14 cellular contexts compared by ENCODE assay signal in genomic region chr10:85580585-85580984, GRCh38.
A peak's percentile ranks its signal among the peaks of the same experiment; 100 is the strongest.
DNase-seq lines count a peak whose midpoint lies in the region; ATAC-seq and TF ChIP-seq lines count a peak whose summit lies in the region.
"Had no signal": no experiment of that assay in that cellular context is flagged by ENCODE, and none has a peak within 500 bp of the region (broad histone marks: within the 10 kb centered on the region; RNA-seq: fewer than 3 reads in every experiment).

No MANE protein-coding gene starts in this region.

- H3K27ac ChIP-seq in VCaP: peak overlapping the region; percentile 89

- DNase-seq in NCI-H2171 treated with DMSO at 0.1 percent for 48 hours (lab: John Stamatoyannopoulos, UW) (peak; percentile 6), NCI-H2171 (lab: John Stamatoyannopoulos, UW) (no peak), M059J (ENCODE audit: low read depth) (peak; percentile 1), left lobe of liver (ENCODE audit: low spot score) (no peak), NCI-H1417 (lab: John Stamatoyannopoulos, UW) (no peak), NCI-H774 (lab: John Stamatoyannopoulos, UW) (no peak)
- no peak for DNase-seq in activated effector memory CD4-positive, alpha-beta T cell treated with Interleukin-2 at 50 U/mL for 16 hours
- DNase-seq: ACHN; C1 segment of cervical spinal cord; CD4-positive, alpha-beta T cell; DMS153; DMS79 treated with DMSO at 0.1 percent for 48 hours; EL had no signal

- no peak for TF ChIP-seq CTCF in VCaP (conservative IDR thresholded peaks at IDR 0.05)

- ATAC-seq in left lobe of liver: peak; percentile 72

Comparison
In these comparisons a context has a peak if more than half of its experiments do, and no peak if none do; other contexts are left out.
1. DNase-seq: peak in NCI-H2171 treated with DMSO at 0.1 percent for 48 hours (single experiment) and M059J (single experiment); none in NCI-H2171 (single experiment), left lobe of liver (single experiment), NCI-H1417 (0 of 3), activated effector memory CD4-positive, alpha-beta T cell treated with Interleukin-2 at 50 U/mL for 16 hours (single experiment) and NCI-H774 (single experiment).